23 cellular contexts compared by ENCODE assay signal in the genomic region with DNA sequence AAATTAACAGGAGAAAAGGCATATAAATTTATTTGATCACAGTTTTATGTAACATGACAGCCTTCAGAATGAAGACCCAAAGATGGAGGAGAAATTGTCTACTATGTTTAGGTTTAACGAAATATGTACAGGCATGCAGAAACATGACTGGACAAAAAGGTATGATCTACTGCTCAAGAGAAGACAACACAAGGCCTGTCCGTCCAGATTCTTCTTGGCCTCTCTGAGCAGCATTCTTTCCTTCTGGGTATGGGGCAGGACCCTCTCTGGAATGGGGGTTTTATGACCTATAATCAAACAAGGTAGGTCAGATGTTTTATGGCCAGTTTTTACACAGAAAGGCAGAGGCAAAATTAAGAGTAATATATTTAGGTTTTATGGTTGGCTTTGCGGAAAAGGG. TPM values are rescaled to one million over a fixed set of nuclear protein-coding genes. Genes with fewer than 3 reads are reported as not detected.
DNase-seq lines count a peak whose midpoint lies in the region; ATAC-seq and TF ChIP-seq lines count a peak whose summit lies in the region.
"Had no signal": no experiment of that assay in that cellular context is flagged by ENCODE, and none has a peak within 500 bp of the region (broad histone marks: within the 10 kb centered on the region; RNA-seq: fewer than 3 reads in every experiment).

No MANE protein-coding gene starts in this region.

- no peak for ATAC-seq in activated T-cell treated with anti-CD3 and anti-CD28 coated beads, Interleukin-2, amount 50 U/mL, for 72 hours (replicated peaks in 1 of 2)
- no peak for ATAC-seq in HG02973 (IDR thresholded peaks at IDR 0.05; ENCODE audit: unreplicated experiment)
- ATAC-seq: HepG2 had no signal

- WGBS in endodermal cell (ENCODE audit: insufficient coverage in 1 of 2, insufficient read length in 1 of 2), 2 experiments, result 94 to 100% methylated on average over 1 to 3 of the region's 3 CpGs

- peak overlapping the region; percentile 52 for H3K27ac Mint-ChIP-seq in activated T-cell treated with anti-CD3 and anti-CD28 coated beads, Interleukin-2, amount 50 U/mL, for 72 hours
- H3K27ac Mint-ChIP-seq in endodermal cell (no peak overlapping the region), mesothelial cell of epicardium (peak overlapping the region; percentile 13)

- DNase-seq in activated T-cell treated with anti-CD3 and anti-CD28 coated beads, Interleukin-2, amount 50 U/mL, for 72 hours, result no peak
- DNase-seq in activated T-cell treated with anti-CD3 and anti-CD28 coated beads, Interleukin-2, amount 50 U/mL, for 48 hours, result no peak
- DNase-seq in endodermal cell (no peak), mesothelial cell of epicardium (ENCODE audit: low spot score in 2 of 2, unreplicated experiment in 2 of 2) (no peak), MV-4-11 (lab: John Stamatoyannopoulos, UW) (no peak), HCEC 1CT (no peak)
- DNase-seq: 8988T; ACHN; BE2C; Calu3; CD8-positive, alpha-beta memory T cell; DMS79 treated with DMSO at 0.1 percent for 48 hours; Karpas-422; NCI-H1105; NCI-H1436 treated with DMSO at 0.1 percent for 48 hours; NCI-H187 treated with DMSO at 0.1 percent for 48 hours; NCI-H446; NCI-H524 treated with DMSO at 0.1 percent for 48 hours; NCI-H774; SIG-M5 had no signal

- no peaks in the 10 kb centered on the region for H3K27me3 Mint-ChIP-seq in activated T-cell treated with anti-CD3 and anti-CD28 coated beads, Interleukin-2, amount 50 U/mL, for 72 hours (ENCODE audit: low read depth)
- H3K27me3 Mint-ChIP-seq in endodermal cell (ENCODE audit: insufficient read depth), result no peaks in the 10 kb centered on the region
- H3K27me3 Mint-ChIP-seq in mesothelial cell of epicardium (ENCODE audit: low read depth), result no peaks in the 10 kb centered on the region
- H3K27me3 Mint-ChIP-seq: CD8-positive, alpha-beta memory T cell had no signal

- peaks cover 97% of the 10 kb centered on the region for H3K36me3 ChIP-seq in endodermal cell (ENCODE audit: control insufficient read depth, insufficient read depth, low read length)

- no peak overlapping the region for H3K9ac ChIP-seq in endodermal cell (ENCODE audit: extremely low read depth, low read length, poor library complexity, severe bottlenecking)

- peak overlapping the region; percentile 42 for H3K27ac ChIP-seq in endodermal cell (ENCODE audit: low read depth, low read length)

- no peak overlapping the region for H3K4me3 Mint-ChIP-seq in activated T-cell treated with anti-CD3 and anti-CD28 coated beads, Interleukin-2, amount 50 U/mL, for 72 hours
- H3K4me3 Mint-ChIP-seq in endodermal cell, result no peak overlapping the region
- H3K4me3 Mint-ChIP-seq in mesothelial cell of epicardium, result no peak overlapping the region
- H3K4me3 Mint-ChIP-seq: CD14-positive monocyte; CD8-positive, alpha-beta memory T cell had no signal

- H3K36me3 Mint-ChIP-seq in activated T-cell treated with anti-CD3 and anti-CD28 coated beads, Interleukin-2, amount 50 U/mL, for 72 hours (ENCODE audit: insufficient read depth in 2 of 2), result peaks cover 29 to 49% of the 10 kb centered on the region in 2 donors
- H3K36me3 Mint-ChIP-seq in endodermal cell (ENCODE audit: low read depth) (peaks cover 83% of the 10 kb centered on the region), mesothelial cell of epicardium (peaks cover 66% of the 10 kb centered on the region)

- no peaks in the 10 kb centered on the region for H3K9me3 Mint-ChIP-seq in activated T-cell treated with anti-CD3 and anti-CD28 coated beads, Interleukin-2, amount 50 U/mL, for 72 hours
- H3K9me3 Mint-ChIP-seq in endodermal cell (no peaks in the 10 kb centered on the region), mesothelial cell of epicardium (no peaks in the 10 kb centered on the region)
- H3K9me3 Mint-ChIP-seq: CD14-positive monocyte; CD8-positive, alpha-beta memory T cell had no signal

- H3K4me1 ChIP-seq in endodermal cell (ENCODE audit: control insufficient read depth, insufficient read depth, low read length), result peaks cover 2% of the 10 kb centered on the region
- H3K4me1 ChIP-seq: BE2C had no signal

- no peaks in the 10 kb centered on the region for H3K9me3 ChIP-seq in endodermal cell (ENCODE audit: control insufficient read depth, low read length)
- H3K9me3 ChIP-seq: BE2C had no signal

- no peak overlapping the region for H3K4me3 ChIP-seq in endodermal cell (ENCODE audit: low read length)

- peaks cover 33% of the 10 kb centered on the region for H3K4me1 Mint-ChIP-seq in activated T-cell treated with anti-CD3 and anti-CD28 coated beads, Interleukin-2, amount 50 U/mL, for 72 hours (ENCODE audit: low read depth)
- H3K4me1 Mint-ChIP-seq in endodermal cell (peaks cover 35% of the 10 kb centered on the region), mesothelial cell of epicardium (peaks cover 3% of the 10 kb centered on the region)
- H3K4me1 Mint-ChIP-seq: CD14-positive monocyte had no signal

- TF ChIP-seq CTCF in endodermal cell (conservative IDR thresholded peaks at IDR 0.05), result no peak
- no peak for TF ChIP-seq CTCF in mesothelial cell of epicardium (IDR thresholded peaks at IDR 0.05; ENCODE audit: unreplicated experiment)

- no peaks in the 10 kb centered on the region for H3K27me3 ChIP-seq in endodermal cell (ENCODE audit: control insufficient read depth, insufficient read depth, low read length, poor library complexity, severe bottlenecking)
- H3K27me3 ChIP-seq: BE2C had no signal

RNA-seq across cellular contexts. Expression of gene SYNJ1, which starts 13.5 kb away (rescaled TPM):
- 10 to 100 TPM; 17.3 to 17.9 TPM for total RNA-seq in activated T-cell treated with anti-CD3 and anti-CD28 coated beads, Interleukin-2, amount 50 U/mL, for 72 hours
- total RNA-seq in endodermal cell (10 to 100 TPM in 1 of 2 donors, 1 to 10 TPM in 1; 6.0 to 12.2 TPM), mesothelial cell of epicardium (7.2 to 8.9 TPM (median 8.6 TPM) in 3 replicates)
- polyA plus RNA-seq in endodermal cell (2013, experiment 1 of 2), result 9.3 TPM
- polyA plus RNA-seq in endodermal cell (2013, experiment 2 of 2), result 12.0 TPM

RNA-seq across cellular contexts. Expression of gene PAXBP1, which starts 30.2 kb away (rescaled TPM):
- 10 to 100 TPM; 57.5 to 65.0 TPM for total RNA-seq in activated T-cell treated with anti-CD3 and anti-CD28 coated beads, Interleukin-2, amount 50 U/mL, for 72 hours
- total RNA-seq in endodermal cell (10 to 100 TPM; 78.3 to 93.9 TPM), mesothelial cell of epicardium (88.0 to 94.2 TPM (median 90.9 TPM) in 3 replicates)
- polyA plus RNA-seq in endodermal cell (2013, experiment 1 of 2), result 81.8 TPM
- 76.3 TPM for polyA plus RNA-seq in endodermal cell (2013, experiment 2 of 2)
